ENCODE assay signal across 1 cellular context in the genomic region with DNA sequence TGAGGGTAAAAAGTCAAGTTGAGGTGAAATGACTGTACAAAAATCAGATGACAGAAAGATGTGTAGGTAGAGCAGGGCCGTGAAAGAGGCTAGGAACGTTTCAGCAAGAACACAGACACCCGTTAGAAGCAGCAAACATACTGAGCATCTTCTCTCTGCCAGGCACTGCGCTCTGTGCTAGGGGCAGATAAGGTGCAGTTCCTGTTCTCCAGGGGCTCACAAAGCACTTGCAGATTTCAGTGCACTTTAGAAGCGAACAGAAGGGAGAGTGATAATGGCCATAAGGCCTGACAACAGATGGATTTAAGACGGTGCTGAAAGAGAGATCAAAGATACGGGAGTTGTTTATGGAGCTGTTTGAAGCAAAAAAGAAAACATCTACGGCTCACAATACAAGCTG.
TF ChIP-seq lines count a peak whose summit lies in the region.

No MANE protein-coding gene starts in this region.

TF ChIP-seq in WTC11, 78 proteins besides CTCF, POLR2A, EP300 and RAD21 (continued from another document):
- TF ChIP-seq, protein P1, sequence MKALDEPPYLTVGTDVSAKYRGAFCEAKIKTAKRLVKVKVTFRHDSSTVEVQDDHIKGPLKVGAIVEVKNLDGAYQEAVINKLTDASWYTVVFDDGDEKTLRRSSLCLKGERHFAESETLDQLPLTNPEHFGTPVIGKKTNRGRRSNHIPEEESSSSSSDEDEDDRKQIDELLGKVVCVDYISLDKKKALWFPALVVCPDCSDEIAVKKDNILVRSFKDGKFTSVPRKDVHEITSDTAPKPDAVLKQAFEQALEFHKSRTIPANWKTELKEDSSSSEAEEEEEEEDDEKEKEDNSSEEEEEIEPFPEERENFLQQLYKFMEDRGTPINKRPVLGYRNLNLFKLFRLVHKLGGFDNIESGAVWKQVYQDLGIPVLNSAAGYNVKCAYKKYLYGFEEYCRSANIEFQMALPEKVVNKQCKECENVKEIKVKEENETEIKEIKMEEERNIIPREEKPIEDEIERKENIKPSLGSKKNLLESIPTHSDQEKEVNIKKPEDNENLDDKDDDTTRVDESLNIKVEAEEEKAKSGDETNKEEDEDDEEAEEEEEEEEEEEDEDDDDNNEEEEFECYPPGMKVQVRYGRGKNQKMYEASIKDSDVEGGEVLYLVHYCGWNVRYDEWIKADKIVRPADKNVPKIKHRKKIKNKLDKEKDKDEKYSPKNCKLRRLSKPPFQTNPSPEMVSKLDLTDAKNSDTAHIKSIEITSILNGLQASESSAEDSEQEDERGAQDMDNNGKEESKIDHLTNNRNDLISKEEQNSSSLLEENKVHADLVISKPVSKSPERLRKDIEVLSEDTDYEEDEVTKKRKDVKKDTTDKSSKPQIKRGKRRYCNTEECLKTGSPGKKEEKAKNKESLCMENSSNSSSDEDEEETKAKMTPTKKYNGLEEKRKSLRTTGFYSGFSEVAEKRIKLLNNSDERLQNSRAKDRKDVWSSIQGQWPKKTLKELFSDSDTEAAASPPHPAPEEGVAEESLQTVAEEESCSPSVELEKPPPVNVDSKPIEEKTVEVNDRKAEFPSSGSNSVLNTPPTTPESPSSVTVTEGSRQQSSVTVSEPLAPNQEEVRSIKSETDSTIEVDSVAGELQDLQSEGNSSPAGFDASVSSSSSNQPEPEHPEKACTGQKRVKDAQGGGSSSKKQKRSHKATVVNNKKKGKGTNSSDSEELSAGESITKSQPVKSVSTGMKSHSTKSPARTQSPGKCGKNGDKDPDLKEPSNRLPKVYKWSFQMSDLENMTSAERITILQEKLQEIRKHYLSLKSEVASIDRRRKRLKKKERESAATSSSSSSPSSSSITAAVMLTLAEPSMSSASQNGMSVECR (CRISPR knock-in tag; IDR thresholded peaks at IDR 0.05; ENCODE audit: borderline replicate concordance), result no peak
- TF ChIP-seq NR1H2 (CRISPR knock-in tag; IDR thresholded peaks at IDR 0.05), result no peak
